3 cellular contexts compared by ENCODE assay signal in the genomic region with DNA sequence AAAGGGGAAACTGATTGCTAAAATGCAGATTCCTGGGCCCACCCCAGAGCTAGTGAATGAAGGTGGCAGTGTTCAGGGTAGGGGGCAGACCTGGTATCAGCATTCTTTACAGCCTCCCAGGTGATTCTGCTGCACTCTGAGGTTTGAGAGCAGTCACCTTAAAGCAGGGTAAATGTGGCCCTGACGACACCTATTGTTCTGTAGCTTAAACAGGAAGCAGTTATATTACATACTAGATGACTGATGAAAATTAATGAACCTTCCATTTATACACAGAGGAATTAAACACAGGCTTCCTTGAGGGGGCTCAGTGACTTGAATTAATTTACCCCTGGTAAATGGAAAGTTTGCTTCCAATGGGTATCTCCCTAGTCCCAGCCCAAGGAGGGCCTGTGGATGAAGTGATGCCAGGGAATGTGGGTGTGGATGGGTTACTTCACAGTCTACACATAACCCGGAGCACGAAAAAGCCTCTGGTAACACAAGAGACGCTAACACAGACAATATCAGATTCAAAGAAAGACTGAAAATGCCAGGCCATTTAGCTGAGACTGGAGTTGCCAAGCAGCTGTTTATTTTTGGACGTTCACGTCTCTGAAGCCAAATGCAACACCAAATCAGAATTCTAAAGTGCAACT.
TF ChIP-seq lines count a peak whose summit lies in the region.

No MANE protein-coding gene starts in this region.

TF ChIP-seq in liver, 16 proteins besides CTCF, POLR2A, EP300 and RAD21:
- TF ChIP-seq JUND (IDR thresholded peaks at IDR 0.05) = peak in 1 of 2 donors; percentile 35
- TF ChIP-seq NR2F2 (IDR thresholded peaks at IDR 0.05) = no peak
- peak; percentile 47 for TF ChIP-seq REST (IDR thresholded peaks at IDR 0.05)

TF ChIP-seq in HepG2, 621 proteins besides CTCF, POLR2A, EP300 and RAD21:
- TF ChIP-seq MLLT10 (CRISPR knock-in tag; IDR thresholded peaks at IDR 0.05) (no peak), ZNF264 (CRISPR knock-in tag; IDR thresholded peaks at IDR 0.05) (no peak), ETV5 (CRISPR knock-in tag; IDR thresholded peaks at IDR 0.05; ENCODE audit: borderline replicate concordance) (no peak), MXI1 (IDR thresholded peaks at IDR 0.05; ENCODE audit: borderline replicate concordance, low read depth, low read length) (no peak), ZSCAN21 (CRISPR knock-in tag; IDR thresholded peaks at IDR 0.05; ENCODE audit: borderline replicate concordance) (no peak), GFI1 (CRISPR knock-in tag; IDR thresholded peaks at IDR 0.05; ENCODE audit: borderline replicate concordance) (no peak), FOXK2 (IDR thresholded peaks at IDR 0.05) (no peak), ZNF143 (CRISPR knock-in tag; IDR thresholded peaks at IDR 0.05) (no peak), ZIK1 (CRISPR knock-in tag; IDR thresholded peaks at IDR 0.05; ENCODE audit: borderline replicate concordance, low read depth) (no peak), ZNF44 (CRISPR knock-in tag; IDR thresholded peaks at IDR 0.05) (no peak), BRCA1 (CRISPR knock-in tag; IDR thresholded peaks at IDR 0.05) (no peak), AHR (CRISPR knock-in tag; IDR thresholded peaks at IDR 0.05) (no peak), ZNF589 (CRISPR knock-in tag; conservative IDR thresholded peaks at IDR 0.05) (no peak), IRF2 (CRISPR knock-in tag; IDR thresholded peaks at IDR 0.05) (no peak), ZNF768 (CRISPR knock-in tag; IDR thresholded peaks at IDR 0.05) (no peak), GPN1 (CRISPR knock-in tag; IDR thresholded peaks at IDR 0.05; ENCODE audit: borderline replicate concordance) (no peak), ZFY (CRISPR knock-in tag; IDR thresholded peaks at IDR 0.05) (no peak), TEAD3 (CRISPR knock-in tag; optimal IDR thresholded peaks at IDR 0.05; ENCODE audit: borderline replicate concordance) (no peak), TBX2 (CRISPR knock-in tag; IDR thresholded peaks at IDR 0.05; ENCODE audit: borderline replicate concordance) (no peak)

TF ChIP-seq in endothelial cell of umbilical vein, 7 proteins besides CTCF, POLR2A, EP300 and RAD21:
- TF ChIP-seq MYC (IDR thresholded peaks at IDR 0.05; ENCODE audit: low read depth, low read length) (no peak), POLR2AphosphoS5 (IDR thresholded peaks at IDR 0.05; ENCODE audit: insufficient read depth, low read depth, low read length) (no peak), FOS (IDR thresholded peaks at IDR 0.05; ENCODE audit: borderline replicate concordance, insufficient read depth, low read length) (no peak), GATA2 (IDR thresholded peaks at IDR 0.05; ENCODE audit: insufficient read depth, insufficient read length, low read depth, low read length) (no peak), EZH2 (IDR thresholded peaks at IDR 0.05; ENCODE audit: borderline replicate concordance, low read depth, low read length, severe bottlenecking) (no peak), JUN (IDR thresholded peaks at IDR 0.05; ENCODE audit: borderline replicate concordance, insufficient read depth, insufficient read length, low read depth) (no peak)
- TF ChIP-seq, protein P1, sequence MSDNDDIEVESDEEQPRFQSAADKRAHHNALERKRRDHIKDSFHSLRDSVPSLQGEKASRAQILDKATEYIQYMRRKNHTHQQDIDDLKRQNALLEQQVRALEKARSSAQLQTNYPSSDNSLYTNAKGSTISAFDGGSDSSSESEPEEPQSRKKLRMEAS (IDR thresholded peaks at IDR 0.05; ENCODE audit: insufficient read depth, insufficient read length) = no peak
TF ChIP-seq in endothelial cell of umbilical vein: peak in this region for 0.
